In the genomic region with DNA sequence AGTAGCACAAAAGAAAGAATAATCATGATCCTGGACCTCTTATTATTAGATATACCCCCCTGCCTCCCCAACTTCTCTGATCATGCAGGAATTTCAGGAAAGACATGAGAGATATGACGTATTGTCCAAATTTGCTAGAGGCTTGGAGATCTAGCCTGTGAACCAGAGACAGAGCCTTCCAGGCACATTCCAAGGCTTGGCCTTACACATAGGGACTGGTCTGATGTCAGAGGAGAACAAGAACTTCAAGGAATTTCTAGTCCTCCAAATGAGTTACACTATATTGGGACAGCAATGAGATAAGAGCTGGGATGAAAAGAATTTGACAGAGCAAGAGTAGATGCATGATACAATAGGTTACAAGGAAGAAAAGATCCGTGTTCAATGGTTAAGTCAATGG, we compare ENCODE assay signal across 11 cellular contexts.
"Had no signal": no experiment of that assay in that cellular context is flagged by ENCODE, and none has a peak within 500 bp of the region (broad histone marks: within the 10 kb centered on the region; RNA-seq: fewer than 3 reads in every experiment).

No MANE protein-coding gene starts in this region.

- H3K9ac ChIP-seq: GM23248 had no signal

- H3K27ac ChIP-seq: GM23248, HL-60 had no signal

- H3K4me1 ChIP-seq: HAP-1 had no signal

- H3K9me3 Mint-ChIP-seq: HFFc6 had no signal

- DNase-seq: GM23248, GOT3, H7, HFFc6, IMR-90, KG1 had no signal

- ATAC-seq: HCT116, HepG2, K562 had no signal

- H3K4me3 ChIP-seq: GM23248, HAP-1, K562 had no signal

- H2AFZ ChIP-seq: GM23248 had no signal

- H3K4me3 Mint-ChIP-seq: HFFc6 had no signal

- H3K36me3 ChIP-seq: HAP-1 had no signal

- FAIRE-seq: HepG2, K562 had no signal

- H3K27ac Mint-ChIP-seq: HFFc6 had no signal

- H3K9me3 ChIP-seq: HAP-1 had no signal
